Comparison of ENCODE assay signal across 10 cellular contexts in genomic region chr1:53047737-53048344, GRCh38. TPM values are rescaled to one million over a fixed set of nuclear protein-coding genes. Genes with fewer than 3 reads are reported as not detected.
DNase-seq lines count a peak whose midpoint lies in the region; TF ChIP-seq lines count a peak whose summit lies in the region.
"Had no signal": no experiment of that assay in that cellular context is flagged by ENCODE, and none has a peak within 500 bp of the region (broad histone marks: within the 10 kb centered on the region; RNA-seq: fewer than 3 reads in every experiment).

No MANE protein-coding gene starts in this region.

- peaks cover 5 to 58% of the 10 kb centered on the region in 2 experiments for H3K36me3 ChIP-seq in mesenchymal stem cell (ENCODE audit: control insufficient read depth in 1 of 2, insufficient read depth in 2 of 2, low read depth in 1 of 2, low read length in 2 of 2)

- no peak overlapping the region for H2AK5ac ChIP-seq in mesenchymal stem cell (ENCODE audit: low read length, severe bottlenecking)

- H2AFZ ChIP-seq in mesenchymal stem cell (ENCODE audit: low read depth, low read length) = no peak overlapping the region

- peaks cover 3% of the 10 kb centered on the region for H3K79me1 ChIP-seq in mesenchymal stem cell (replicated peaks; ENCODE audit: low read length, poor library complexity, severe bottlenecking)

- H3K9me3 ChIP-seq in mesenchymal stem cell (ENCODE audit: control insufficient read depth, low read length) = no peaks in the 10 kb centered on the region

- no peak overlapping the region for H2BK15ac ChIP-seq in mesenchymal stem cell (ENCODE audit: low read depth, poor library complexity, severe bottlenecking)

- H3K27ac ChIP-seq in mesenchymal stem cell (ENCODE audit: low read length, poor library complexity, severe bottlenecking) (peak overlapping the region; percentile 50), dorsolateral prefrontal cortex (peak overlapping the region in 16 of 59 donors; percentile 5 to 62 (median 36))

- no peak overlapping the region for H2BK5ac ChIP-seq in mesenchymal stem cell (ENCODE audit: low read depth, low read length, poor library complexity, severe bottlenecking)

- peak overlapping the region in 1 of 2 experiments; percentile 7 for H2BK12ac ChIP-seq in mesenchymal stem cell (ENCODE audit: low read length in 2 of 2)

- H3K4ac ChIP-seq in mesenchymal stem cell (ENCODE audit: low read depth in 1 of 2, low read length in 2 of 2) = no peak overlapping the region

- intact Hi-C loops in dorsolateral prefrontal cortex (cut with DNase I) = no loop called here

- H4K8ac ChIP-seq in mesenchymal stem cell (ENCODE audit: low read length) = peak overlapping the region; percentile 52

- H3K4me1 ChIP-seq in mesenchymal stem cell (ENCODE audit: control insufficient read depth, insufficient read depth, low read depth, low read length) = peaks cover 7% of the 10 kb centered on the region

- TF ChIP-seq CTCF in astrocyte of the spinal cord (IDR thresholded peaks at IDR 0.05; ENCODE audit: low read depth, low read length) = no peak
- TF ChIP-seq CTCF in dorsolateral prefrontal cortex (IDR thresholded peaks at IDR 0.05 in 54 of 56, conservative IDR thresholded peaks at IDR 0.05 in 2 of 56; ENCODE audit: low read depth in 1 of 56, partially characterized antibody in 56 of 56) = no peak

- no peak overlapping the region for H3K4me2 ChIP-seq in mesenchymal stem cell (ENCODE audit: low read length, poor library complexity, severe bottlenecking)

- H4K91ac ChIP-seq in mesenchymal stem cell (ENCODE audit: low read length) = no peak overlapping the region

- in situ Hi-C loops in astrocyte of the spinal cord (cut with HindIII; ENCODE audit: low sequenced_read_pairs) = no loop called here

- 54% methylated on average over 2 of the region's 4 CpGs for WGBS in mesenchymal stem cell

- no peak overlapping the region for H3K23ac ChIP-seq in mesenchymal stem cell (ENCODE audit: low read length in 2 of 2)

- H3K18ac ChIP-seq in mesenchymal stem cell (ENCODE audit: low read depth in 1 of 2, low read length in 2 of 2) = peak overlapping the region in 1 of 2 experiments; percentile 41

- H3K4me3 ChIP-seq in astrocyte of the spinal cord (ENCODE audit: low read depth, low read length) = no peak overlapping the region
- H3K4me3 ChIP-seq in mesenchymal stem cell (ENCODE audit: insufficient read depth in 1 of 2, low read depth in 1 of 2, low read length in 2 of 2) = no peak overlapping the region
- no peak overlapping the region for H3K4me3 ChIP-seq in dorsolateral prefrontal cortex

- H3K9ac ChIP-seq in mesenchymal stem cell (ENCODE audit: low read length) = peak overlapping the region; percentile 2

- H3K27me3 ChIP-seq in mesenchymal stem cell (ENCODE audit: control insufficient read depth in 1 of 2, insufficient read depth in 1 of 2, low read length in 2 of 2) (no peaks in the 10 kb centered on the region), dorsolateral prefrontal cortex (no peaks in the 10 kb centered on the region)

- H2BK120ac ChIP-seq in mesenchymal stem cell (ENCODE audit: low read depth, low read length) = no peak overlapping the region

- DNase-seq in EH (ENCODE audit: low read depth) = peak; percentile 82
- DNase-seq in NCI-H1436 (lab: John Stamatoyannopoulos, UW) = peak; percentile 30
- peak; percentile 88 for DNase-seq in astrocyte of the spinal cord (ENCODE audit: low read depth, low spot score)
- peak; percentile 72 for DNase-seq in mesenchymal stem cell
- no peak for DNase-seq in NCI-H774 (lab: John Stamatoyannopoulos, UW)
- no peak for DNase-seq in effector CD8-positive, alpha-beta T cell (lab: John Stamatoyannopoulos, UW)
- no peak for DNase-seq in dorsolateral prefrontal cortex
- no peak for DNase-seq in activated CD4-positive, alpha-beta T cell treated with anti-CD3 and anti-CD28 coated beads for 4 hours
- DNase-seq: islet precursor cell; stimulated activated CD4-positive, alpha-beta T cell treated with anti-CD3 and anti-CD28 coated beads, Interleukin-1b, Interleukin-23, amount 100 ng/mL, for 48 hours had no signal

- H3K14ac ChIP-seq in mesenchymal stem cell (ENCODE audit: low read length in 2 of 2) = no peak overlapping the region

RNA-seq across cellular contexts. Expression of gene PODN, which starts 14.2 kb away (rescaled TPM):
- polyA plus RNA-seq in mesenchymal stem cell (2013, experiment 1 of 2) = 54.8 TPM
- 53.6 TPM for polyA plus RNA-seq in mesenchymal stem cell (2013, experiment 2 of 2)
- 10 to 100 TPM in 8 of 120 experiments, 1 to 10 TPM in 112; 2.3 to 13.8 (median 5.2) TPM for total RNA-seq in dorsolateral prefrontal cortex

Comparison
In these comparisons a context has a peak if more than half of its experiments do, and no peak if none do; other contexts are left out.
1. DNase-seq: peak in EH (single experiment), NCI-H1436 (single experiment), astrocyte of the spinal cord (single experiment) and mesenchymal stem cell (single experiment); none in NCI-H774 (single experiment), effector CD8-positive, alpha-beta T cell (single experiment), dorsolateral prefrontal cortex (0 of 10) and activated CD4-positive, alpha-beta T cell treated with anti-CD3 and anti-CD28 coated beads for 4 hours (0 of 2).